In the genomic region with DNA sequence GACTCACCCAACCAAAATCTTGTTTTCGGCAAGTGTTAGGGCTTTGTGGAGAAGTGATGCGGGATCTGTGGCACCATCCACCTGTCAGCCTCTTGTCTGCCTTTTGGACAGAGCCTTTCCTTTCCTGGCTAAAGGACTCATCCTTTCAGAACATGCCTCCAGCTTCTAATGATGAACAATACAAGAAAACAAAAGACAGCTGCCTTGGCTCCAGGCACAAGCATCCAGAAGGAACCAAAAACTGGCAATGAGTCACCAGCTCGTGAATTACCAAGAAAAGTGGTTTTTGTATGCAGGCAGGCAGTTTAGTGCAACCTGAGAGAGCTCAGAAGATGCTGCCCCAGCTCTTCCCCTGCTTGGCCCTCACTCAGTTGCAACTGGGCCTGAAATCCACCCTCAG, we compare ENCODE assay signal across 15 cellular contexts.
DNase-seq lines count a peak whose midpoint lies in the region; ATAC-seq, FAIRE-seq and TF ChIP-seq lines count a peak whose summit lies in the region.
"Had no signal": no experiment of that assay in that cellular context is flagged by ENCODE, and none has a peak within 500 bp of the region (broad histone marks: within the 10 kb centered on the region; RNA-seq: fewer than 3 reads in every experiment).

No MANE protein-coding gene starts in this region.

- WGBS in GM23248 (ENCODE audit: low coverage in 1 of 2, low lambda C conversion rate in 2 of 2, missing lambda C conversion rate in 2 of 2), 2 experiments = 16 to 20% methylated on average over 3 of the region's 3 CpGs
- 91 to 98% methylated on average over 3 of the region's 3 CpGs for WGBS in body of pancreas, 2 donors
- 88 to 89% methylated on average over 3 of the region's 3 CpGs for WGBS in sigmoid colon, 2 donors

- H3F3A ChIP-seq in GM23248 (ENCODE audit: insufficient read depth) = peaks cover 17% of the 10 kb centered on the region

- in situ Hi-C loops in GM23248 (cut with MboI) = no loop called here
- in situ Hi-C loops in astrocyte of the cerebellum (cut with HindIII; ENCODE audit: low sequenced_read_pairs) = no loop called here
- in situ Hi-C loops in HAP-1 (cut with MboI; ENCODE audit: low sequenced_read_pairs) = no loop called here

- H3K36me3 ChIP-seq in GM23248 (ENCODE audit: low read depth) (no peaks in the 10 kb centered on the region), keratinocyte (ENCODE audit: control insufficient read depth in 2 of 2, extremely low read depth in 1 of 2, insufficient read depth in 2 of 2, low read length in 2 of 2) (no peaks in the 10 kb centered on the region), body of pancreas (replicated peaks in 1 of 2; ENCODE audit: insufficient read depth in 1 of 2, low read depth in 2 of 2) (no peaks in the 10 kb centered on the region), sigmoid colon (no peaks in the 10 kb centered on the region), HAP-1 (replicated peaks) (no peaks in the 10 kb centered on the region)
- H3K36me3 ChIP-seq: heart right ventricle, upper lobe of left lung had no signal

- TF ChIP-seq POLR2A in body of pancreas (IDR thresholded peaks at IDR 0.05) (no peak), sigmoid colon (IDR thresholded peaks at IDR 0.05) (no peak)

- TF ChIP-seq EP300 in sigmoid colon (IDR thresholded peaks at IDR 0.05) = no peak

- peak; percentile 49 for DNase-seq in AG09319 (ENCODE audit: extremely low read depth, low read depth)
- peak; percentile 91 for DNase-seq in GM23248
- peak; percentile 62 for DNase-seq in astrocyte of the cerebellum (ENCODE audit: low read depth)
- peak; percentile 25 for DNase-seq in keratinocyte (ENCODE audit: low read depth, low spot score)
- DNase-seq in body of pancreas = no peak
- no peak for DNase-seq in sigmoid colon
- no peak for DNase-seq in HAP-1 (ENCODE audit: low spot score in 2 of 2)
- DNase-seq: heart right ventricle, NCI-H2107, retina, Right ventricle myocardium superior, upper lobe of left lung had no signal

- no peak overlapping the region for H3K9ac ChIP-seq in GM23248
- no peak overlapping the region for H3K9ac ChIP-seq in keratinocyte (ENCODE audit: control insufficient read depth, extremely low read depth, insufficient read depth, low read length)

- H2AFZ ChIP-seq in GM23248 = no peak overlapping the region
- H2AFZ ChIP-seq in keratinocyte (ENCODE audit: control insufficient read depth, low read length) = no peak overlapping the region

- H3K27me3 ChIP-seq in GM23248 (replicated peaks; ENCODE audit: insufficient read depth) = no peaks in the 10 kb centered on the region
- H3K27me3 ChIP-seq in keratinocyte (ENCODE audit: control insufficient read depth, extremely low read depth, insufficient read depth, low read length) = no peaks in the 10 kb centered on the region
- H3K27me3 ChIP-seq in body of pancreas = no peaks in the 10 kb centered on the region
- no peaks in the 10 kb centered on the region for H3K27me3 ChIP-seq in sigmoid colon
- no peaks in the 10 kb centered on the region for H3K27me3 ChIP-seq in HAP-1 (ENCODE audit: low read depth)
- H3K27me3 ChIP-seq: heart right ventricle, upper lobe of left lung had no signal

- no peak for ATAC-seq in HG03439 (IDR thresholded peaks at IDR 0.05; ENCODE audit: unreplicated experiment)
- no peak for ATAC-seq in body of pancreas
- ATAC-seq: heart right ventricle, HepG2 had no signal

- dilution Hi-C loops in keratinocyte (cut with MboI; ENCODE audit: extremely low pct_ligation_motif_present, low sequenced_read_pairs) = no loop called here

- peak; percentile 9 for FAIRE-seq in keratinocyte (lab: Jason Lieb, UNC)
- FAIRE-seq: HepG2 had no signal

- H3K9me3 ChIP-seq in GM23248 (ENCODE audit: low read depth) = no peaks in the 10 kb centered on the region
- H3K9me3 ChIP-seq in keratinocyte (ENCODE audit: control insufficient read depth, low read depth, low read length) = no peaks in the 10 kb centered on the region
- H3K9me3 ChIP-seq in body of pancreas = no peaks in the 10 kb centered on the region
- H3K9me3 ChIP-seq in sigmoid colon = no peaks in the 10 kb centered on the region
- H3K9me3 ChIP-seq in HAP-1 = no peaks in the 10 kb centered on the region
- H3K9me3 ChIP-seq: heart right ventricle, upper lobe of left lung had no signal

- H3K4me3 ChIP-seq in GM23248 = no peak overlapping the region
- H3K4me3 ChIP-seq in astrocyte of the cerebellum (ENCODE audit: low read depth, low read length) = no peak overlapping the region
- no peak overlapping the region for H3K4me3 ChIP-seq in keratinocyte (ENCODE audit: control insufficient read depth in 2 of 3, extremely low read depth in 1 of 3, insufficient read depth in 2 of 3, low read depth in 1 of 3, low read length in 3 of 3)
- H3K4me3 ChIP-seq in body of pancreas = no peak overlapping the region
- H3K4me3 ChIP-seq in sigmoid colon = no peak overlapping the region
- no peak overlapping the region for H3K4me3 ChIP-seq in HAP-1
- H3K4me3 ChIP-seq: heart right ventricle, upper lobe of left lung had no signal

- H3K4me2 ChIP-seq in GM23248 (ENCODE audit: unreplicated experiment) (no peak overlapping the region), keratinocyte (ENCODE audit: control insufficient read depth, extremely low read depth, insufficient read depth, low read depth, low read length) (no peak overlapping the region)

- intact Hi-C loops in body of pancreas (cut with DNase I) (no loop called here), sigmoid colon (cut with DNase I) (no loop called here)

- H3K27ac ChIP-seq in GM23248 = no peak overlapping the region
- H3K27ac ChIP-seq in keratinocyte (ENCODE audit: control insufficient read depth, insufficient read depth, low read length) = no peak overlapping the region
- H3K27ac ChIP-seq in body of pancreas = no peak overlapping the region
- H3K27ac ChIP-seq in sigmoid colon = no peak overlapping the region
- H3K27ac ChIP-seq: upper lobe of left lung, VCaP had no signal

- H3K9me2 ChIP-seq in GM23248 (ENCODE audit: insufficient read depth) = no peaks in the 10 kb centered on the region

- H4K20me1 ChIP-seq in GM23248 (ENCODE audit: insufficient read depth) (no peaks in the 10 kb centered on the region), keratinocyte (ENCODE audit: control insufficient read depth, extremely low read depth, insufficient read depth, low read length) (no peaks in the 10 kb centered on the region)

- H3K4me1 ChIP-seq in GM23248 (ENCODE audit: insufficient read depth) (0 out of 2 replicates have a peak, but pooled peaks cover 4% of the 10 kb centered on the region), keratinocyte (ENCODE audit: control insufficient read depth, extremely low read depth, insufficient read depth, low read length) (no peaks in the 10 kb centered on the region), body of pancreas (no peaks in the 10 kb centered on the region), sigmoid colon (no peaks in the 10 kb centered on the region), HAP-1 (no peaks in the 10 kb centered on the region)

- H3K79me2 ChIP-seq in GM23248 (ENCODE audit: insufficient read depth) (no peaks in the 10 kb centered on the region), keratinocyte (ENCODE audit: control insufficient read depth, insufficient read depth, low read length) (no peaks in the 10 kb centered on the region)

- no peak for TF ChIP-seq CTCF in AG09319 (IDR thresholded peaks at IDR 0.05; ENCODE audit: low read depth, low read length)
- no peak for TF ChIP-seq CTCF in astrocyte of the cerebellum (IDR thresholded peaks at IDR 0.05; ENCODE audit: low read depth, low read length, missing control alignments)
- no peak for TF ChIP-seq CTCF in keratinocyte (optimal IDR thresholded peaks at IDR 0.05 in 1 of 3, IDR thresholded peaks at IDR 0.05 in 1 of 3, conservative IDR thresholded peaks at IDR 0.05 in 1 of 3; ENCODE audit: extremely low read depth in 1 of 3, insufficient read depth in 2 of 3, low read length in 3 of 3)
- no peak for TF ChIP-seq CTCF in body of pancreas (IDR thresholded peaks at IDR 0.05)
- TF ChIP-seq CTCF in sigmoid colon (IDR thresholded peaks at IDR 0.05) = no peak

- H3K9me1 ChIP-seq in keratinocyte (ENCODE audit: control insufficient read depth, extremely low read depth, insufficient read depth, low read length) = no peaks in the 10 kb centered on the region

Comparison
In these comparisons a context has a peak if more than half of its experiments do, and no peak if none do; other contexts are left out.
1. DNase-seq: peak in AG09319 (single experiment), GM23248 (single experiment), astrocyte of the cerebellum (single experiment) and keratinocyte (single experiment); none in body of pancreas (0 of 4), sigmoid colon (single experiment) and HAP-1 (0 of 2).